In the genomic region with DNA sequence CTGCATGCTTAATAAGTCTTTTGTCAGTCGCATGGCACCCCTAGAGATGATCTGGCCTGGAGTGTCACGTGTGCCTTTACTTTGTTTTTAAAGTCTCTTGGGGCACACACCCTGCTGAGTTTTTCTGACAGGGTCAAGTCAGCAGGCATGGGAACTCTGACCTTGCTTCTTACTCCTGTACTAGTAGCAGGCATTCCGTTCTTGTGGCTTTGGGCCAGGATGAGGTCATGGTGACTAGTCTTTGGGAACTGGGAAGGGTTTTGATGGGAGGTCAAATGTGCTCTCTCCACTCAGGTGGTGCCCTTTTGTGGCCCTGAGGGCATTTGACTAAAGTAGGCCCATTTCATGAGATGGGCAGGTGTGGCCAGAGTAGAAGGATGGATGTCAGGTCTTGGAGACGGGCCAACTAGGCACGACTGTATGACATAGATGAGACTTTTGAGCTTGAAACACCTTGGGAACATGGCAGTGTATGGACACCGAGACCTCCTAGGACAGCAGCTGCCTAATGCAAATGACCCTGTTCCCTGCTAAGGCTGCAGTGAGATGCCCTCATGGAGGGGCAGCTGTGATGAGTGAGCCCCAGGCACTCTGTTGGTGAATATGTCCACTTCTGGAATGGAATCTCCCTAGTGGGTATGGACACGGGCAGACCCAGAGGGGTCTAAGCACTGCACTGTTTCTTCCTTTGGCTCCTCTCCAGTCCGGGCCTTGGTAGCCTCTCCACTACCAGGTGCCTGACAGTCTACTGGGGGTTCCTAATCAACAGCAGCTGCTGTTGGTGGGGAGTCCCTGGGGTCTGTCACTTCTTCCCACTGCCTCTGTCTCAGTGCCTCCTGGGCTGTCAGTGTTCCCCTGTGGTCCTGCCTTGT, we compare ENCODE assay signal across 9 cellular contexts. TPM values are rescaled to one million over a fixed set of nuclear protein-coding genes. Genes with fewer than 3 reads are reported as not detected.
DNase-seq lines count a peak whose midpoint lies in the region; ATAC-seq and TF ChIP-seq lines count a peak whose summit lies in the region.
"Had no signal": no experiment of that assay in that cellular context is flagged by ENCODE, and none has a peak within 500 bp of the region (broad histone marks: within the 10 kb centered on the region; RNA-seq: fewer than 3 reads in every experiment).

No MANE protein-coding gene starts in this region.

- DNase-seq in NCI-H1417 (lab: John Stamatoyannopoulos, UW), result peak in 2 of 3 experiments; percentile 9 to 61
- DNase-seq in NCI-H1417 treated with DMSO at 0.1 percent for 48 hours (lab: John Stamatoyannopoulos, UW), result no peak
- DNase-seq in SJSA1 (ENCODE audit: low read depth in 1 of 2, low spot score in 2 of 2), result peak; percentile 45 to 77
- peak in 1 of 2 donors; percentile 87 for DNase-seq in heart right ventricle
- peak; percentile 43 for DNase-seq in thoracic aorta (ENCODE audit: low spot score)
- DNase-seq in naive thymus-derived CD4-positive, alpha-beta T cell, result no peak
- no peak for DNase-seq in GDM1 (lab: John Stamatoyannopoulos, UW)

- intact Hi-C loops in heart right ventricle (cut with DNase I), result loop anchor here in 6 of 10 donors (2.0 to 10.0 kb wide), 5 partner anchors 70 to 1095 kb away; a partner anchor contains a TSS
- intact Hi-C loops in naive thymus-derived CD4-positive, alpha-beta T cell (cut with micrococcal nuclease), result loop anchor here in 1 of 2 donors (5.0 kb wide), 1 partner anchor 160 kb away; a partner anchor contains a TSS

- H3K27me3 ChIP-seq in SJSA1 (replicated peaks) (no peaks in the 10 kb centered on the region), heart right ventricle (no peaks in the 10 kb centered on the region), thoracic aorta (replicated peaks; ENCODE audit: insufficient read depth) (no peaks in the 10 kb centered on the region)
- no peaks in the 10 kb centered on the region for H3K27me3 ChIP-seq in naive thymus-derived CD4-positive, alpha-beta T cell (ENCODE audit: control insufficient read depth in 2 of 2, insufficient read depth in 2 of 2, low read length in 2 of 2)

- WGBS in heart right ventricle, 2 donors, result 79 to 83% methylated on average over 8 of the region's 8 CpGs

- no peaks in the 10 kb centered on the region for H3K27me3 Mint-ChIP-seq in naive thymus-derived CD4-positive, alpha-beta T cell

- no peak overlapping the region for H3K4me3 Mint-ChIP-seq in naive thymus-derived CD4-positive, alpha-beta T cell

- H3K9me3 ChIP-seq in SJSA1 (replicated peaks) (no peaks in the 10 kb centered on the region), heart right ventricle (no peaks in the 10 kb centered on the region), thoracic aorta (no peaks in the 10 kb centered on the region)
- no peaks in the 10 kb centered on the region for H3K9me3 ChIP-seq in naive thymus-derived CD4-positive, alpha-beta T cell (ENCODE audit: control insufficient read depth in 2 of 3, low read length in 3 of 3)
- H3K9me3 ChIP-seq: A549 had no signal

- CTCF ChIA-PET in naive thymus-derived CD4-positive, alpha-beta T cell (lab: Charles Lee), result no interaction called here

- H3K27ac ChIP-seq in SJSA1 (no peak overlapping the region), heart right ventricle (peak overlapping the region in 1 of 10 donors; percentile 58), thoracic aorta (no peak overlapping the region)
- H3K27ac ChIP-seq in naive thymus-derived CD4-positive, alpha-beta T cell (ENCODE audit: low read depth, low read length), result no peak overlapping the region
- H3K27ac ChIP-seq: A549 had no signal

- POLR2A ChIA-PET in naive thymus-derived CD4-positive, alpha-beta T cell (lab: Charles Lee), result no interaction called here

- H3K9me3 Mint-ChIP-seq in naive thymus-derived CD4-positive, alpha-beta T cell, result no peaks in the 10 kb centered on the region

- H3K36me3 ChIP-seq in SJSA1 (peaks cover 55% of the 10 kb centered on the region), heart right ventricle (peaks cover 0 to 91% (median 26%) of the 10 kb centered on the region in 9 donors), thoracic aorta (peaks cover 26% of the 10 kb centered on the region)
- H3K36me3 ChIP-seq in naive thymus-derived CD4-positive, alpha-beta T cell (ENCODE audit: control insufficient read depth in 2 of 3, insufficient read depth in 3 of 3, low read length in 3 of 3), result peaks cover 13 to 77% (median 30%) of the 10 kb centered on the region in 3 experiments

- TF ChIP-seq CTCF in heart right ventricle (IDR thresholded peaks at IDR 0.05), result peak in 5 of 9 donors; percentile 28 to 62 (median 43)
- TF ChIP-seq CTCF in thoracic aorta (IDR thresholded peaks at IDR 0.05), result no peak

- H3K4me1 ChIP-seq in SJSA1 (replicated peaks), result peaks cover 7% of the 10 kb centered on the region
- peaks cover 0 to 17% (median 5%) of the 10 kb centered on the region in 9 donors for H3K4me1 ChIP-seq in heart right ventricle
- no peaks in the 10 kb centered on the region for H3K4me1 ChIP-seq in thoracic aorta (ENCODE audit: control insufficient read depth in 1 of 2, low read depth in 2 of 2)
- H3K4me1 ChIP-seq in naive thymus-derived CD4-positive, alpha-beta T cell (ENCODE audit: control insufficient read depth in 2 of 2, insufficient read depth in 2 of 2, low read length in 2 of 2), result no peaks in the 10 kb centered on the region
- H3K4me1 ChIP-seq: A549 had no signal

- peaks cover 0 to 6% (median 3%) of the 10 kb centered on the region in 7 donors for H3K4me1 Mint-ChIP-seq in naive thymus-derived CD4-positive, alpha-beta T cell

- H3K4me3 ChIP-seq in SJSA1 (no peak overlapping the region), heart right ventricle (no peak overlapping the region), thoracic aorta (no peak overlapping the region)
- no peak overlapping the region for H3K4me3 ChIP-seq in naive thymus-derived CD4-positive, alpha-beta T cell (ENCODE audit: low read length)
- H3K4me3 ChIP-seq: A549 had no signal

- H3K27ac Mint-ChIP-seq in naive thymus-derived CD4-positive, alpha-beta T cell, result peak overlapping the region in 2 of 9 donors; percentile 10 to 23

- ATAC-seq in heart right ventricle (peak in 7 of 8 donors; percentile 35 to 83 (median 65)), thoracic aorta (ENCODE audit: insufficient number of reproducible peaks, low FRiP score, low read depth) (no peak), GM19463 (IDR thresholded peaks at IDR 0.05; ENCODE audit: unreplicated experiment) (no peak)
- ATAC-seq in naive thymus-derived CD4-positive, alpha-beta T cell, result no peak
- ATAC-seq: A549 had no signal

- H3K36me3 Mint-ChIP-seq in naive thymus-derived CD4-positive, alpha-beta T cell, result peaks cover 17 to 66% (median 31%) of the 10 kb centered on the region in 5 donors

RNA-seq across cellular contexts. Expression of a gene that starts 16.4 kb away (rescaled TPM):
- total RNA-seq in SJSA1 (2014; rRNA removed; shearing (Covaris generic)), result 63.1 and 69.9 TPM in 2 replicates
- total RNA-seq in heart right ventricle, result 10 to 100 TPM; 24.0 to 42.1 (median 27.0) TPM
- 10 to 100 TPM; 12.1 to 46.2 TPM for polyA plus RNA-seq in heart right ventricle
- 10 to 100 TPM; 32.8 to 37.7 TPM for total RNA-seq in thoracic aorta
- 10 to 100 TPM; 27.4 to 63.3 (median 34.6) TPM for total RNA-seq in naive thymus-derived CD4-positive, alpha-beta T cell
- polyA plus RNA-seq in naive thymus-derived CD4-positive, alpha-beta T cell, result 10 to 100 TPM; 41.5 to 43.1 TPM

Comparison
In these comparisons a context has a peak if more than half of its experiments do, and no peak if none do; other contexts are left out.
1. DNase-seq: peak in NCI-H1417 (2 of 3), SJSA1 (2 of 2) and thoracic aorta (single experiment); none in NCI-H1417 treated with DMSO at 0.1 percent for 48 hours (single experiment), naive thymus-derived CD4-positive, alpha-beta T cell (0 of 9) and GDM1 (single experiment).
2. ATAC-seq: peak in heart right ventricle (7 of 8); none in thoracic aorta (single experiment), naive thymus-derived CD4-positive, alpha-beta T cell (single experiment) and GM19463 (single experiment).